12 cellular contexts compared by ENCODE assay signal in genomic region chr10:6399241-6399701, GRCh38.
DNase-seq lines count a peak whose midpoint lies in the region; ATAC-seq and TF ChIP-seq lines count a peak whose summit lies in the region.
"Had no signal": no experiment of that assay in that cellular context is flagged by ENCODE, and none has a peak within 500 bp of the region (broad histone marks: within the 10 kb centered on the region; RNA-seq: fewer than 3 reads in every experiment).

No MANE protein-coding gene starts in this region.

- CTCF ChIA-PET in Calu3 (lab: Charles Lee), result interaction anchor here (0.7 to 2.1 kb wide), 7 partner anchors 11 to 336 kb away, joined by 3 to 14 read pairs (median 5); partner anchors contain the start of gene PFKFB3

- ATAC-seq in GM18867 (IDR thresholded peaks at IDR 0.05; ENCODE audit: unreplicated experiment), result no peak
- no peak for ATAC-seq in activated T-cell treated with anti-CD3 and anti-CD28 coated beads, Interleukin-2, amount 50 U/mL, for 4 hours

- no peaks in the 10 kb centered on the region for H3K27me3 Mint-ChIP-seq in Calu3 (ENCODE audit: unreplicated experiment)
- peaks cover 25% of the 10 kb centered on the region for H3K27me3 Mint-ChIP-seq in nephron progenitor cell (ENCODE audit: low read depth, poor library complexity)
- H3K27me3 Mint-ChIP-seq in activated T-cell treated with anti-CD3 and anti-CD28 coated beads, Interleukin-2, amount 50 U/mL, for 4 hours (ENCODE audit: low read depth), result no peaks in the 10 kb centered on the region
- H3K27me3 Mint-ChIP-seq in activated CD4-positive, alpha-beta T cell treated with anti-CD3 and anti-CD28 coated beads, Interleukin-2, amount 10 ng/mL, durations not matched to agents 24 days and 14 days, result peaks cover under 1% of the 10 kb centered on the region

- TF ChIP-seq CTCF in Calu3 (IDR thresholded peaks at IDR 0.05; ENCODE audit: unreplicated experiment) (no peak), nephron progenitor cell (IDR thresholded peaks at IDR 0.05) (no peak)

- DNase-seq in Calu3 (peak; percentile 79), NOMO-1 treated with dmso at 0.1 percent for 144 hours (lab: John Stamatoyannopoulos, UW; ENCODE audit: unreplicated experiment) (peak; percentile 57), dedifferentiated amniotic fluid mesenchymal stem cell (ENCODE audit: extremely low spot score) (peak; percentile 77), nephron progenitor cell (no peak), amniotic stem cell (lab: John Stamatoyannopoulos, UW) (no peak)
- DNase-seq in activated T-cell treated with anti-CD3 and anti-CD28 coated beads, Interleukin-2, amount 50 U/mL, for 4 hours, result no peak
- DNase-seq in activated CD4-positive, alpha-beta T cell treated with anti-CD3 and anti-CD28 coated beads, Interleukin-2, amount 10 ng/mL, durations not matched to agents 24 days and 14 days, result no peak
- DNase-seq: NCI-H345, right cardiac atrium had no signal

- H3K9me3 Mint-ChIP-seq in Calu3 (ENCODE audit: low read depth, unreplicated experiment) (no peaks in the 10 kb centered on the region), nephron progenitor cell (no peaks in the 10 kb centered on the region)
- H3K9me3 Mint-ChIP-seq in activated T-cell treated with anti-CD3 and anti-CD28 coated beads, Interleukin-2, amount 50 U/mL, for 4 hours, result no peaks in the 10 kb centered on the region
- no peaks in the 10 kb centered on the region for H3K9me3 Mint-ChIP-seq in activated CD4-positive, alpha-beta T cell treated with anti-CD3 and anti-CD28 coated beads, Interleukin-2, amount 10 ng/mL, durations not matched to agents 24 days and 14 days
- H3K9me3 Mint-ChIP-seq: activated naive CD4-positive, alpha-beta T cell treated with anti-CD3 and anti-CD28 coated beads, Interleukin-2, amount 50 U/mL, for 72 hours; stimulated activated naive CD8-positive, alpha-beta T cell treated with anti-CD3 and anti-CD28 coated beads, Interleukin-15, Interleukin-2, amounts not matched to agents 100 ng/mL and 50 ng/mL, for 24 hours had no signal

- peak overlapping the region; percentile 40 for H3K27ac Mint-ChIP-seq in Calu3 (ENCODE audit: unreplicated experiment)
- H3K27ac Mint-ChIP-seq in nephron progenitor cell, result peak overlapping the region; percentile 43
- no peak overlapping the region for H3K27ac Mint-ChIP-seq in activated CD4-positive, alpha-beta T cell treated with anti-CD3 and anti-CD28 coated beads, Interleukin-2, amount 10 ng/mL, durations not matched to agents 24 days and 14 days
- H3K27ac Mint-ChIP-seq: activated naive CD4-positive, alpha-beta T cell treated with anti-CD3 and anti-CD28 coated beads, Interleukin-2, amount 50 U/mL, for 72 hours; stimulated activated naive CD8-positive, alpha-beta T cell treated with anti-CD3 and anti-CD28 coated beads, Interleukin-15, Interleukin-2, amounts not matched to agents 100 ng/mL and 50 ng/mL, for 24 hours had no signal

- H3K36me3 Mint-ChIP-seq in Calu3 (ENCODE audit: insufficient read depth, unreplicated experiment), result peaks cover 13% of the 10 kb centered on the region
- peaks cover 4% of the 10 kb centered on the region for H3K36me3 Mint-ChIP-seq in nephron progenitor cell (ENCODE audit: low read depth)
- no peaks in the 10 kb centered on the region for H3K36me3 Mint-ChIP-seq in activated T-cell treated with anti-CD3 and anti-CD28 coated beads, Interleukin-2, amount 50 U/mL, for 4 hours (ENCODE audit: insufficient read depth)
- H3K36me3 Mint-ChIP-seq in activated CD4-positive, alpha-beta T cell treated with anti-CD3 and anti-CD28 coated beads, Interleukin-2, amount 10 ng/mL, durations not matched to agents 24 days and 14 days (ENCODE audit: low read depth), result no peaks in the 10 kb centered on the region

- peaks cover 55% of the 10 kb centered on the region for H3K4me1 Mint-ChIP-seq in Calu3 (ENCODE audit: low read depth, unreplicated experiment)
- H3K4me1 Mint-ChIP-seq in nephron progenitor cell, result peaks cover 31% of the 10 kb centered on the region
- H3K4me1 Mint-ChIP-seq in activated T-cell treated with anti-CD3 and anti-CD28 coated beads, Interleukin-2, amount 50 U/mL, for 4 hours (ENCODE audit: low read depth), result peaks cover 8% of the 10 kb centered on the region
- H3K4me1 Mint-ChIP-seq in activated CD4-positive, alpha-beta T cell treated with anti-CD3 and anti-CD28 coated beads, Interleukin-2, amount 10 ng/mL, durations not matched to agents 24 days and 14 days, result peaks cover 20% of the 10 kb centered on the region

- H3K4me3 Mint-ChIP-seq in Calu3 (ENCODE audit: low read depth, unreplicated experiment) (peak overlapping the region; percentile 11), nephron progenitor cell (no peak overlapping the region)
- H3K4me3 Mint-ChIP-seq in activated T-cell treated with anti-CD3 and anti-CD28 coated beads, Interleukin-2, amount 50 U/mL, for 4 hours, result no peak overlapping the region
- no peak overlapping the region for H3K4me3 Mint-ChIP-seq in activated CD4-positive, alpha-beta T cell treated with anti-CD3 and anti-CD28 coated beads, Interleukin-2, amount 10 ng/mL, durations not matched to agents 24 days and 14 days
- H3K4me3 Mint-ChIP-seq: stimulated activated naive CD8-positive, alpha-beta T cell treated with anti-CD3 and anti-CD28 coated beads, Interleukin-15, Interleukin-2, amounts not matched to agents 100 ng/mL and 50 ng/mL, for 24 hours had no signal

- intact Hi-C loops in Calu3 (cut with micrococcal nuclease; ENCODE audit: unreplicated experiment), result loop anchor here (2.0 kb wide), 1 partner anchor 108 kb away; no protein-coding TSS in a partner anchor
- intact Hi-C loops in activated CD4-positive, alpha-beta T cell treated with anti-CD3 and anti-CD28 coated beads, Interleukin-2, amount 10 ng/mL, durations not matched to agents 24 days and 14 days (cut with micrococcal nuclease), result no loop called here

- no TSS peak for BruUV-seq in Calu3 (replicated peaks; lab: Mats Ljungman, UMichigan)

Comparison
In these comparisons a context has a peak if more than half of its experiments do, and no peak if none do; other contexts are left out.
1. DNase-seq: peak in Calu3 (single experiment), NOMO-1 treated with dmso at 0.1 percent for 144 hours (single experiment) and dedifferentiated amniotic fluid mesenchymal stem cell (single experiment); none in nephron progenitor cell (single experiment), amniotic stem cell (single experiment), activated T-cell treated with anti-CD3 and anti-CD28 coated beads, Interleukin-2, amount 50 U/mL, for 4 hours (single experiment) and activated CD4-positive, alpha-beta T cell treated with anti-CD3 and anti-CD28 coated beads, Interleukin-2, amount 10 ng/mL, durations not matched to agents 24 days and 14 days (single experiment).